In the genomic region with DNA sequence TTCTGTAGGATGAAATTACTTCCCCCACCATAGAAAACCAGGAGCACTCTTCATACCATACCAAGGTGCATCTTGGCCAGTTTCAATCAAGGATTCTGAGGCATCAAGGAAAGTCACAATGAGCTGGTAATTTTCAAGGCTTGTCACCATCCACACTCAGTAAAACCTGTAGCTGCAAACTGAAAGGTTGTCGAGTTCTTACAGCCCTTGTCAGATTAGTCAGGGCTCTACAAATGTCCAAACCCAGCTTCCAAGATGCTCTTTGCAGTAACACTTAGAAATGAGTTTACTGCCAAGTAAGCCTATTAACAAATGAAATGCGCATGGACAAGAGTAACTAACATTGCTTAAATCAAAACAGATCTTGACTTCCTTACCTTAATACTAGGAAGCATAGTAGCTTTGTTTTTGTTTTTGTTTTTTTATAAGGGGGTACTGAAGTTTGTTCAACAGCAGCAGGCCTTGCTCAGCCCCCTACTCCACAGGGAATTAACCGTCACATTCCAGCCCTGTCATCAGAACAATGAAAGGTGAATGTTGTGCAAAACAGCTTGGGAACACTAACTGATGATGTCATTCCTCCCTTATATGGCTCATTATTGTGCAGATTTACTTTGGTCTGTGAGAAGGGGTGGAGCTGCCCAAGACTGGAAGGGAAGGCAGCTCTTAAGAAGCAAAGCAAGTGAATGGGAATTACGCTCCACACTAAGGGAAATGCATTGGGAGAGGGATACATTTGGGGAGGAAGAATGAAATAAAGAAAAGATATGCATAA, we compare ENCODE assay signal across 9 cellular contexts. TPM values are rescaled to one million over a fixed set of nuclear protein-coding genes. Genes with fewer than 3 reads are reported as not detected.
DNase-seq lines count a peak whose midpoint lies in the region; ATAC-seq and TF ChIP-seq lines count a peak whose summit lies in the region.
"Had no signal": no experiment of that assay in that cellular context is flagged by ENCODE, and none has a peak within 500 bp of the region (broad histone marks: within the 10 kb centered on the region; RNA-seq: fewer than 3 reads in every experiment).

No MANE protein-coding gene starts in this region.

- H3K4me1 ChIP-seq in sigmoid colon, result peaks cover 0 to 29% (median 16%) of the 10 kb centered on the region in 4 donors

- ATAC-seq in GM19452 (IDR thresholded peaks at IDR 0.05; ENCODE audit: unreplicated experiment) (no peak), HG03565 (IDR thresholded peaks at IDR 0.05; ENCODE audit: unreplicated experiment) (no peak)

- in situ Hi-C loops in Caki2 (cut with HindIII; ENCODE audit: low pct_unique_long_range_greater_than_20kb, low sequenced_read_pairs), result no loop called here

- no peaks in the 10 kb centered on the region for H3F3A ChIP-seq in neural cell (ENCODE audit: insufficient read depth, low read length, poor library complexity, severe bottlenecking)

- peak overlapping the region; percentile 30 for H2AFZ ChIP-seq in neural cell (ENCODE audit: low read depth, low read length)

- 68 to 74% methylated on average over 4 of the region's 4 CpGs for whole genome bisulfite sequencing in sigmoid colon, 2 donors

- H3K27ac ChIP-seq in neural cell (ENCODE audit: low read length) (peak overlapping the region; percentile 33), sigmoid colon (peak overlapping the region in 2 of 4 donors; percentile 40 to 60)

- H3K9me3 ChIP-seq in neural cell (ENCODE audit: low read length) (no peaks in the 10 kb centered on the region), sigmoid colon (no peaks in the 10 kb centered on the region)

- H3K4me3 ChIP-seq in neural cell (ENCODE audit: low read length) (peak overlapping the region; percentile 54), sigmoid colon (no peak overlapping the region)

- intact Hi-C loops in sigmoid colon (cut with DNase I), result no loop called here

- no peak for TF ChIP-seq RAD21 in neural cell (conservative IDR thresholded peaks at IDR 0.05)

- H3K36me3 ChIP-seq in neural cell (ENCODE audit: insufficient read depth, low read length), result no peaks in the 10 kb centered on the region
- H3K36me3 ChIP-seq in sigmoid colon, result peaks cover 0 to 13% (median 0%) of the 10 kb centered on the region in 4 donors

- no peaks in the 10 kb centered on the region for H3K9me2 ChIP-seq in neural cell (ENCODE audit: insufficient read depth, low read length)

- no peaks in the 10 kb centered on the region for H4K20me1 ChIP-seq in neural cell (ENCODE audit: insufficient read depth)

- TF ChIP-seq POLR2A in sigmoid colon (IDR thresholded peaks at IDR 0.05), result no peak

- TF ChIP-seq EP300 in neural cell (conservative IDR thresholded peaks at IDR 0.05; ENCODE audit: poor library complexity, severe bottlenecking) (peak; percentile 56), sigmoid colon (IDR thresholded peaks at IDR 0.05) (no peak)

- H3K9ac ChIP-seq in neural cell (ENCODE audit: low read length), result peak overlapping the region; percentile 47

- DNase-seq in Caki2 (ENCODE audit: low read depth), result peak; percentile 31
- DNase-seq in NCI-H69 (lab: John Stamatoyannopoulos, UW), result peak; percentile 96
- DNase-seq in fibroblast of the conjunctiva (ENCODE audit: low read depth), result peak; percentile 36
- DNase-seq in NCI-H2081 treated with DMSO at 0.1 percent for 48 hours (lab: John Stamatoyannopoulos, UW), result no peak
- no peak for DNase-seq in sigmoid colon
- DNase-seq: activated naive CD8-positive, alpha-beta T cell treated with anti-CD3 and anti-CD28 coated beads, Interleukin-2, amount 10 ng/mL, durations not matched to agents 7 days and 5 days had no signal

- H3K79me2 ChIP-seq in neural cell (replicated peaks; ENCODE audit: insufficient read depth, low read length), result no peaks in the 10 kb centered on the region

- H3K27me3 ChIP-seq in neural cell (ENCODE audit: insufficient read depth, low read depth, low read length), result no peaks in the 10 kb centered on the region
- H3K27me3 ChIP-seq in sigmoid colon, result no peaks in the 10 kb centered on the region

- TF ChIP-seq CTCF in neural cell (IDR thresholded peaks at IDR 0.05; ENCODE audit: poor library complexity, severe bottlenecking) (no peak), sigmoid colon (IDR thresholded peaks at IDR 0.05) (no peak)

- peak overlapping the region; percentile 46 for H3K4me2 ChIP-seq in neural cell (ENCODE audit: low read length)

TF ChIP-seq in neural cell, 6 proteins besides CTCF, POLR2A, EP300 and RAD21:
- TF ChIP-seq POLR2AphosphoS5 (IDR thresholded peaks at IDR 0.05) (peak; percentile 41), SMC3 (conservative IDR thresholded peaks at IDR 0.05; ENCODE audit: poor library complexity) (no peak), MXI1 (conservative IDR thresholded peaks at IDR 0.05; ENCODE audit: poor library complexity, severe bottlenecking) (no peak), EZH2 (IDR thresholded peaks at IDR 0.05; ENCODE audit: borderline replicate concordance, insufficient read depth, low read length, poor library complexity, severe bottlenecking) (no peak), TAF1 (IDR thresholded peaks at IDR 0.05; ENCODE audit: low read depth) (no peak)
- TF ChIP-seq, protein P1, sequence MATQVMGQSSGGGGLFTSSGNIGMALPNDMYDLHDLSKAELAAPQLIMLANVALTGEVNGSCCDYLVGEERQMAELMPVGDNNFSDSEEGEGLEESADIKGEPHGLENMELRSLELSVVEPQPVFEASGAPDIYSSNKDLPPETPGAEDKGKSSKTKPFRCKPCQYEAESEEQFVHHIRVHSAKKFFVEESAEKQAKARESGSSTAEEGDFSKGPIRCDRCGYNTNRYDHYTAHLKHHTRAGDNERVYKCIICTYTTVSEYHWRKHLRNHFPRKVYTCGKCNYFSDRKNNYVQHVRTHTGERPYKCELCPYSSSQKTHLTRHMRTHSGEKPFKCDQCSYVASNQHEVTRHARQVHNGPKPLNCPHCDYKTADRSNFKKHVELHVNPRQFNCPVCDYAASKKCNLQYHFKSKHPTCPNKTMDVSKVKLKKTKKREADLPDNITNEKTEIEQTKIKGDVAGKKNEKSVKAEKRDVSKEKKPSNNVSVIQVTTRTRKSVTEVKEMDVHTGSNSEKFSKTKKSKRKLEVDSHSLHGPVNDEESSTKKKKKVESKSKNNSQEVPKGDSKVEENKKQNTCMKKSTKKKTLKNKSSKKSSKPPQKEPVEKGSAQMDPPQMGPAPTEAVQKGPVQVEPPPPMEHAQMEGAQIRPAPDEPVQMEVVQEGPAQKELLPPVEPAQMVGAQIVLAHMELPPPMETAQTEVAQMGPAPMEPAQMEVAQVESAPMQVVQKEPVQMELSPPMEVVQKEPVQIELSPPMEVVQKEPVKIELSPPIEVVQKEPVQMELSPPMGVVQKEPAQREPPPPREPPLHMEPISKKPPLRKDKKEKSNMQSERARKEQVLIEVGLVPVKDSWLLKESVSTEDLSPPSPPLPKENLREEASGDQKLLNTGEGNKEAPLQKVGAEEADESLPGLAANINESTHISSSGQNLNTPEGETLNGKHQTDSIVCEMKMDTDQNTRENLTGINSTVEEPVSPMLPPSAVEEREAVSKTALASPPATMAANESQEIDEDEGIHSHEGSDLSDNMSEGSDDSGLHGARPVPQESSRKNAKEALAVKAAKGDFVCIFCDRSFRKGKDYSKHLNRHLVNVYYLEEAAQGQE (IDR thresholded peaks at IDR 0.05; ENCODE audit: borderline replicate concordance), result no peak

RNA-seq across cellular contexts. Expression of gene TMEM30A, which starts 49.9 kb away (rescaled TPM):
- total RNA-seq in Caki2 (2014; rRNA removed; shearing (Covaris generic); ENCODE audit: low replicate concordance), result 101 and 103 TPM in 2 replicates
- 103 and 110 TPM in 2 replicates for polyA plus RNA-seq in neural cell
- polyA minus RNA-seq in neural cell, result 177 and 183 TPM in 2 replicates
- total RNA-seq in sigmoid colon, result 10 to 100 TPM; 69.5 to 95.6 (median 92.6) TPM
- 10 to 100 TPM; 10.8 to 45.4 (median 16.6) TPM for polyA plus RNA-seq in sigmoid colon

Comparison
In these comparisons a context has a peak if more than half of its experiments do, and no peak if none do; other contexts are left out.
1. DNase-seq: peak in Caki2 (single experiment), NCI-H69 (single experiment) and fibroblast of the conjunctiva (single experiment); none in NCI-H2081 treated with DMSO at 0.1 percent for 48 hours (single experiment) and sigmoid colon (single experiment).